1 cellular context compared by ENCODE assay signal in genomic region chr6:32621372-32621771, GRCh38.
TF ChIP-seq lines count a peak whose summit lies in the region.

No MANE protein-coding gene starts in this region.

TF ChIP-seq in GM12878, 131 proteins besides CTCF, POLR2A, EP300 and RAD21:
- TF ChIP-seq IKZF1 (conservative IDR thresholded peaks at IDR 0.05) (no peak), CREM (IDR thresholded peaks at IDR 0.05; ENCODE audit: low read depth) (no peak), POLR2AphosphoS5 (IDR thresholded peaks at IDR 0.05; ENCODE audit: low read length) (peak; percentile 79), PAX5 (IDR thresholded peaks at IDR 0.05; ENCODE audit: borderline replicate concordance, low read depth, low read length) (no peak), IRF5 (IDR thresholded peaks at IDR 0.05; ENCODE audit: borderline replicate concordance) (no peak), ZNF384 (IDR thresholded peaks at IDR 0.05; ENCODE audit: borderline replicate concordance, low read depth, low read length) (no peak), RELA (IDR thresholded peaks at IDR 0.05; ENCODE audit: borderline replicate concordance, partially characterized antibody) (no peak), ZBTB40 (IDR thresholded peaks at IDR 0.05; ENCODE audit: borderline replicate concordance) (no peak), SREBF1 (IDR thresholded peaks at IDR 0.05; ENCODE audit: low read length) (no peak), TARDBP (IDR thresholded peaks at IDR 0.05; ENCODE audit: borderline replicate concordance) (no peak), STAT3 (IDR thresholded peaks at IDR 0.05; ENCODE audit: low read depth, low read length) (no peak), ZNF217 (IDR thresholded peaks at IDR 0.05) (no peak), CBFB (IDR thresholded peaks at IDR 0.05; ENCODE audit: low read depth) (no peak), ZNF207 (IDR thresholded peaks at IDR 0.05; ENCODE audit: borderline replicate concordance) (no peak), ZBTB4 (CRISPR knock-in tag; IDR thresholded peaks at IDR 0.05) (no peak), NR2F1 (conservative IDR thresholded peaks at IDR 0.05) (0 out of 2 replicates have a peak, but pooled peaks have one; percentile 10), NFXL1 (IDR thresholded peaks at IDR 0.05; ENCODE audit: borderline replicate concordance) (no peak)
